9 cellular contexts compared by ENCODE assay signal in genomic region chr3:71103430-71103881, GRCh38.
DNase-seq lines count a peak whose midpoint lies in the region; ATAC-seq and TF ChIP-seq lines count a peak whose summit lies in the region.
"Had no signal": no experiment of that assay in that cellular context is flagged by ENCODE, and none has a peak within 500 bp of the region (broad histone marks: within the 10 kb centered on the region; RNA-seq: fewer than 3 reads in every experiment).

No MANE protein-coding gene starts in this region.

- H3K27ac Mint-ChIP-seq in activated T-cell treated with anti-CD3 and anti-CD28 coated beads, Interleukin-2, amount 50 U/mL, for 24 hours: peak overlapping the region; percentile 88
- H3K27ac Mint-ChIP-seq in activated naive CD8-positive, alpha-beta T cell: peak overlapping the region; percentile 93

- ATAC-seq in left colon: peak; percentile 40
- ATAC-seq in upper lobe of right lung: peak; percentile 38
- ATAC-seq in HG02610 (IDR thresholded peaks at IDR 0.05; ENCODE audit: unreplicated experiment): no peak
- no peak for ATAC-seq in HG03354 (IDR thresholded peaks at IDR 0.05; ENCODE audit: poor library complexity, severe bottlenecking, unreplicated experiment)

- peaks cover 93% of the 10 kb centered on the region for H3K4me1 Mint-ChIP-seq in activated T-cell treated with anti-CD3 and anti-CD28 coated beads, Interleukin-2, amount 50 U/mL, for 24 hours (ENCODE audit: low read depth)
- H3K4me1 Mint-ChIP-seq in activated naive CD8-positive, alpha-beta T cell (ENCODE audit: low read depth): peaks cover 92% of the 10 kb centered on the region

- no peaks in the 10 kb centered on the region for H3K27me3 Mint-ChIP-seq in activated T-cell treated with anti-CD3 and anti-CD28 coated beads, Interleukin-2, amount 50 U/mL, for 24 hours
- no peaks in the 10 kb centered on the region for H3K27me3 Mint-ChIP-seq in activated naive CD8-positive, alpha-beta T cell

- H3K4me3 ChIP-seq in upper lobe of right lung: no peak overlapping the region

- peaks cover 47% of the 10 kb centered on the region for H3K4me1 ChIP-seq in upper lobe of right lung

- no peaks in the 10 kb centered on the region for H3K9me3 ChIP-seq in upper lobe of right lung

- H3K4me3 Mint-ChIP-seq in activated T-cell treated with anti-CD3 and anti-CD28 coated beads, Interleukin-2, amount 50 U/mL, for 24 hours: peak overlapping the region; percentile 33
- peak overlapping the region; percentile 58 for H3K4me3 Mint-ChIP-seq in activated naive CD8-positive, alpha-beta T cell

- H3K36me3 Mint-ChIP-seq in activated T-cell treated with anti-CD3 and anti-CD28 coated beads, Interleukin-2, amount 50 U/mL, for 24 hours (ENCODE audit: low read depth): peaks cover 93% of the 10 kb centered on the region
- peaks cover 47% of the 10 kb centered on the region for H3K36me3 Mint-ChIP-seq in activated naive CD8-positive, alpha-beta T cell

- DNase-seq in activated T-cell treated with anti-CD3 and anti-CD28 coated beads, Interleukin-2, amount 50 U/mL, for 24 hours: no peak
- DNase-seq in activated T-cell treated with anti-CD3 and anti-CD28 coated beads for 4 hours (no peak), left colon (peak in 1 of 2 donors; percentile 61), upper lobe of right lung (peak; percentile 66)
- no peak for DNase-seq in activated CD4-positive, alpha-beta T cell treated with anti-CD3 and anti-CD28 coated beads for 4 hours
- DNase-seq: AML-193 had no signal

- no peaks in the 10 kb centered on the region for H3K27me3 ChIP-seq in upper lobe of right lung

- no peaks in the 10 kb centered on the region for H3K9me3 Mint-ChIP-seq in activated T-cell treated with anti-CD3 and anti-CD28 coated beads, Interleukin-2, amount 50 U/mL, for 24 hours
- H3K9me3 Mint-ChIP-seq in activated naive CD8-positive, alpha-beta T cell (ENCODE audit: low read depth): no peaks in the 10 kb centered on the region

- H3K36me3 ChIP-seq in upper lobe of right lung: no peaks in the 10 kb centered on the region

- no peak for TF ChIP-seq CTCF in upper lobe of right lung (IDR thresholded peaks at IDR 0.05)

- intact Hi-C loops in left colon (cut with DNase I, micrococcal nuclease) (no loop called here), upper lobe of right lung (cut with DNase I) (no loop called here)

- no peak overlapping the region for H3K27ac ChIP-seq in upper lobe of right lung

Comparison
In these comparisons a context has a peak if more than half of its experiments do, and no peak if none do; other contexts are left out.
1. ATAC-seq: peak in left colon (single experiment) and upper lobe of right lung (single experiment); none in HG02610 (single experiment) and HG03354 (single experiment).